2 cellular contexts compared by ENCODE assay signal in genomic region chrX:154490021-154490413, GRCh38.
TF ChIP-seq lines count a peak whose summit lies in the region.

No MANE protein-coding gene starts in this region.

TF ChIP-seq in HCT116, 20 proteins besides CTCF, POLR2A, EP300 and RAD21:
- TF ChIP-seq EZH2phosphoT487 (IDR thresholded peaks at IDR 0.05; ENCODE audit: borderline replicate concordance) (no peak), REST (IDR thresholded peaks at IDR 0.05; ENCODE audit: low read depth) (no peak), EGR1 (IDR thresholded peaks at IDR 0.05; ENCODE audit: low read depth) (no peak), ELF1 (IDR thresholded peaks at IDR 0.05; ENCODE audit: borderline replicate concordance, low read depth) (no peak)
TF ChIP-seq in HCT116: peak in this region for 0.

TF ChIP-seq in GM12878, 131 proteins besides CTCF, POLR2A, EP300 and RAD21:
- TF ChIP-seq POLR2AphosphoS2 (IDR thresholded peaks at IDR 0.05; ENCODE audit: low read depth, low read length) (no peak), ESRRA (IDR thresholded peaks at IDR 0.05; ENCODE audit: low read length) (no peak)
TF ChIP-seq in GM12878: peak in this region for 0.
